9 cellular contexts compared by ENCODE assay signal in genomic region chr5:40436535-40437237, GRCh38.
DNase-seq lines count a peak whose midpoint lies in the region; ATAC-seq and TF ChIP-seq lines count a peak whose summit lies in the region.
"Had no signal": no experiment of that assay in that cellular context is flagged by ENCODE, and none has a peak within 500 bp of the region (broad histone marks: within the 10 kb centered on the region; RNA-seq: fewer than 3 reads in every experiment).

No MANE protein-coding gene starts in this region.

- TF ChIP-seq CTCF in RWPE2 (IDR thresholded peaks at IDR 0.05; ENCODE audit: poor library complexity, severe bottlenecking) (no peak), lower leg skin (IDR thresholded peaks at IDR 0.05) (no peak)

- intact Hi-C loops in lower leg skin (cut with DNase I; ENCODE audit: low total_unique reads): no loop called here

- H3K4me3 ChIP-seq in RWPE2 (ENCODE audit: severe bottlenecking): no peak overlapping the region
- no peak overlapping the region for H3K4me3 ChIP-seq in lower leg skin (ENCODE audit: low read depth, poor library complexity, severe bottlenecking)

- no peaks in the 10 kb centered on the region for H3K36me3 ChIP-seq in RWPE2 (ENCODE audit: low read depth)

- 78 to 82% methylated on average over 9 of the region's 9 CpGs for WGBS in lower leg skin, 2 donors

- H3K4me1 ChIP-seq in RWPE2 (ENCODE audit: insufficient read depth, poor library complexity, severe bottlenecking): peaks cover 4% of the 10 kb centered on the region

- H3K27ac ChIP-seq in RWPE2 (ENCODE audit: poor library complexity, severe bottlenecking): peak overlapping the region; percentile 35

- no peaks in the 10 kb centered on the region for H3K9me3 ChIP-seq in RWPE2 (ENCODE audit: severe bottlenecking)

- no peak for DNase-seq in RWPE2 (ENCODE audit: low spot score)
- DNase-seq in midbrain (lab: John Stamatoyannopoulos, UW): peak; percentile 1
- DNase-seq in cerebellum (ENCODE audit: low spot score): no peak
- no peak for DNase-seq in lower leg skin (ENCODE audit: low spot score in 2 of 2)
- DNase-seq in COLO668 (lab: John Stamatoyannopoulos, UW; ENCODE audit: unreplicated experiment): no peak
- no peak for DNase-seq in KG1 (lab: John Stamatoyannopoulos, UW)
- DNase-seq: NCI-H2081 treated with DMSO at 0.1 percent for 48 hours had no signal

- ATAC-seq in GM18517 (IDR thresholded peaks at IDR 0.05; ENCODE audit: unreplicated experiment) (peak; percentile 58), HG02588 (IDR thresholded peaks at IDR 0.05; ENCODE audit: unreplicated experiment) (peak; percentile 53), RWPE2 (ENCODE audit: low read depth) (no peak)

- no peak for TF ChIP-seq POLR2A in lower leg skin (IDR thresholded peaks at IDR 0.05)

- no peaks in the 10 kb centered on the region for H3K27me3 ChIP-seq in RWPE2 (ENCODE audit: insufficient read depth, poor library complexity, severe bottlenecking)
